In the genomic region with DNA sequence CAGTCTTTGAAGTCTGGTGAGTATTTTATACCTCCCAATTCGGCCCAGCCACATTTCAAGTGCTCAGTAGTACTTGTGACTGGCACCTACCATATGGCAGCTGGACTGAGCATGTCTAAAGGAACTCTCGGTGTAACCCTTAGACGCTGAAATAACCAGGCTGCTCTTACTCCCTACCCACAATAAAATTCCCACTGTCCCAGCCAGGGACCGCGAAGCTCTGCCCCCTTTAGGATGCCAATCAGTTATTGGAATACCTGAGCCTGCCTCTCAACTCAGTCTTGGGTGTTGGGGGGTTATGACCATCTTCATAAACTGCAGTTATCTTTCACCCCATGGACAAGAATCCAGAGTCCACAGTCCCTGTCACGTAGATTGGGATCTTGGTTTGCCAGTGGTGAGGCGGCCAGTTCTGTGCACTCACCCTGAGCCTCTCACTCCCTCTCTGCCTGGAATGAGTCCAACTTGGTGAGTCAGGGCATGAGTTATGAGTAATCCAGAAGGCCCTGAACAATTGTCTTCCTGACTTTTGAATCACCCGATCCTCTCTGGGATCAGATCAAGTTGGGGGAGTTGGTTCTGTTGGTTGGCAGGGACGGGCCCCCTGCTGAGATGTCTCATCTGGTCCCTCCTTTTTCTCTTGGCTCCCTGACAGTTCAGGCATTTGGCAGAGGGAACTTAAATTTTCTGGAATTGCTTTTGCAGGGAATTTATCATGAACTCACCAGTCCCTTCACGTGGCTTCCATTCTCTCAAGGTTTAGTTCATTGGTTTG, we compare ENCODE assay signal across 9 cellular contexts.
A peak's percentile ranks its signal among the peaks of the same experiment; 100 is the strongest.
DNase-seq lines count a peak whose midpoint lies in the region; ATAC-seq and TF ChIP-seq lines count a peak whose summit lies in the region.
"Had no signal": no experiment of that assay in that cellular context is flagged by ENCODE, and none has a peak within 500 bp of the region (broad histone marks: within the 10 kb centered on the region; RNA-seq: fewer than 3 reads in every experiment).

No MANE protein-coding gene starts in this region.

- H3F3A ChIP-seq in GM23338 (replicated peaks; ENCODE audit: low read depth) (no peaks in the 10 kb centered on the region), SK-N-SH (replicated peaks; ENCODE audit: insufficient read depth) (peaks cover 10% of the 10 kb centered on the region)

- H4K20me1 ChIP-seq in GM23338 (replicated peaks; ENCODE audit: insufficient read depth) (no peaks in the 10 kb centered on the region), SK-N-SH (ENCODE audit: insufficient read depth) (no peaks in the 10 kb centered on the region)

- POLR2A ChIA-PET in SK-N-SH (lab: Yijun Ruan, JAX), result no interaction called here

- H3K79me2 ChIP-seq in GM23338 (replicated peaks; ENCODE audit: insufficient read depth), result no peaks in the 10 kb centered on the region
- H3K79me2 ChIP-seq in SK-N-SH (ENCODE audit: insufficient read depth), result no peaks in the 10 kb centered on the region

- peaks cover 10% of the 10 kb centered on the region; the same call in 2 of the 3 replicates for H3K36me3 Mint-ChIP-seq in GM23338 (ENCODE audit: low read depth)
- H3K36me3 Mint-ChIP-seq: activated naive CD4-positive, alpha-beta T cell treated with anti-CD3 and anti-CD28 coated beads, Interleukin-2, amount 50 U/mL, for 24 hours had no signal

- H3K36me3 ChIP-seq in GM23338 (ENCODE audit: insufficient read depth) (no peaks in the 10 kb centered on the region), SK-N-SH (replicated peaks in 1 of 2; ENCODE audit: control insufficient read depth in 1 of 2, insufficient read depth in 2 of 2, low read length in 1 of 2) (no peaks in the 10 kb centered on the region)

- TF ChIP-seq EP300 in SK-N-SH (IDR thresholded peaks at IDR 0.05; ENCODE audit: borderline replicate concordance in 1 of 2, low read depth in 1 of 2, low read length in 1 of 2), result peak; percentile 47 to 97

- H2AFZ ChIP-seq in GM23338, result 0 out of 2 replicates have a peak overlapping the region, but pooled peaks have one; percentile 31
- H2AFZ ChIP-seq in SK-N-SH (ENCODE audit: low read depth), result no peak overlapping the region

- peaks cover 15% of the 10 kb centered on the region for H3K9me3 Mint-ChIP-seq in GM23338

- H3K4me1 Mint-ChIP-seq in GM23338, result peaks cover 14% of the 10 kb centered on the region
- H3K4me1 Mint-ChIP-seq: activated naive CD4-positive, alpha-beta T cell treated with anti-CD3 and anti-CD28 coated beads, Interleukin-2, amount 50 U/mL, for 24 hours had no signal

- 26% methylated on average over 10 of the region's 10 CpGs for WGBS in SK-N-SH (ENCODE audit: low lambda C conversion rate)

- CTCF ChIA-PET in SK-N-SH (lab: Yijun Ruan, JAX), result no interaction called here

- H3K4me3 ChIP-seq in GM23338, result no peak overlapping the region
- no peak overlapping the region for H3K4me3 ChIP-seq in SK-N-SH (ENCODE audit: low read depth in 2 of 2, low read length in 1 of 2)
- no peak overlapping the region for H3K4me3 ChIP-seq in retinal pigment epithelial cell (ENCODE audit: low read length)

- H3K9me2 ChIP-seq in GM23338 (ENCODE audit: insufficient read depth), result no peaks in the 10 kb centered on the region; the same call in 1 of the 2 replicates
- no peaks in the 10 kb centered on the region for H3K9me2 ChIP-seq in SK-N-SH

- no peak for TF ChIP-seq RAD21 in SK-N-SH (IDR thresholded peaks at IDR 0.05; ENCODE audit: low read length)

- peaks cover 7% of the 10 kb centered on the region for H3K27me3 Mint-ChIP-seq in GM23338 (ENCODE audit: insufficient read depth, low read depth, poor library complexity)
- H3K27me3 Mint-ChIP-seq: activated naive CD4-positive, alpha-beta T cell treated with anti-CD3 and anti-CD28 coated beads, Interleukin-2, amount 50 U/mL, for 24 hours had no signal

- peak; percentile 100 for DNase-seq in A172 (ENCODE audit: low spot score)
- DNase-seq in GM23338 (ENCODE audit: low spot score), result peak; percentile 17
- peak; percentile 65 for DNase-seq in SK-N-SH
- DNase-seq in glomerular endothelial cell (ENCODE audit: extremely low read depth, low read depth, low spot score), result peak; percentile 90
- DNase-seq in retinal pigment epithelial cell (ENCODE audit: low read depth), result peak; percentile 89
- DNase-seq in NCI-H187 (lab: John Stamatoyannopoulos, UW), result no peak

- H3K4me2 ChIP-seq in GM23338 (0 out of 2 replicates have a peak overlapping the region, but pooled peaks have one; percentile 50), SK-N-SH (peak overlapping the region; percentile 57)

- H3K27ac ChIP-seq in GM23338 (ENCODE audit: low read depth), result no peak overlapping the region
- peak overlapping the region; percentile 29 to 92; a peak in 3 of 4 replicates for H3K27ac ChIP-seq in SK-N-SH (ENCODE audit: low read depth in 2 of 2, low read length in 1 of 2)

- no peak overlapping the region for H3K27ac Mint-ChIP-seq in GM23338
- H3K27ac Mint-ChIP-seq: activated naive CD4-positive, alpha-beta T cell treated with anti-CD3 and anti-CD28 coated beads, Interleukin-2, amount 50 U/mL, for 24 hours had no signal

- H3K9ac ChIP-seq in SK-N-SH, result peak overlapping the region; percentile 21; the same call in 1 of the 2 replicates

- ATAC-seq in GM23338 (no peak), GM18520 (IDR thresholded peaks at IDR 0.05; ENCODE audit: unreplicated experiment) (no peak), GM21515 (IDR thresholded peaks at IDR 0.05; ENCODE audit: unreplicated experiment) (no peak)

- H3K4me1 ChIP-seq in GM23338 (ENCODE audit: insufficient read depth) (peaks cover 13% of the 10 kb centered on the region), SK-N-SH (ENCODE audit: control insufficient read depth in 1 of 2, insufficient read depth in 2 of 2, low read depth in 1 of 2, low read length in 1 of 2) (peaks cover 11 to 16% of the 10 kb centered on the region in 2 experiments; a peak in 2 of 4 replicates)

- TF ChIP-seq CTCF in GM23338 (conservative IDR thresholded peaks at IDR 0.05; ENCODE audit: low read depth in 2 of 2), result no peak
- peak; percentile 12; the same call in 1 of the 2 replicates for TF ChIP-seq CTCF in SK-N-SH (IDR thresholded peaks at IDR 0.05)
- TF ChIP-seq CTCF in retinal pigment epithelial cell (conservative IDR thresholded peaks at IDR 0.05; ENCODE audit: low read depth, low read length), result no peak

- H3K4me3 Mint-ChIP-seq in GM23338, result no peak overlapping the region
- H3K4me3 Mint-ChIP-seq: activated naive CD4-positive, alpha-beta T cell treated with anti-CD3 and anti-CD28 coated beads, Interleukin-2, amount 50 U/mL, for 24 hours had no signal

- H3K27me3 ChIP-seq in GM23338 (ENCODE audit: insufficient read depth), result no peaks in the 10 kb centered on the region
- no peaks in the 10 kb centered on the region for H3K27me3 ChIP-seq in SK-N-SH (ENCODE audit: insufficient read depth)

- no peaks in the 10 kb centered on the region for H3K9me3 ChIP-seq in SK-N-SH

TF ChIP-seq in GM23338, 12 proteins besides CTCF, POLR2A, EP300 and RAD21 (continues in another document):
- TF ChIP-seq EZH2phosphoT487 (IDR thresholded peaks at IDR 0.05; ENCODE audit: unreplicated experiment), result no peak
- TF ChIP-seq STAT1 (IDR thresholded peaks at IDR 0.05; ENCODE audit: unreplicated experiment), result no peak
- TF ChIP-seq, protein P1, sequence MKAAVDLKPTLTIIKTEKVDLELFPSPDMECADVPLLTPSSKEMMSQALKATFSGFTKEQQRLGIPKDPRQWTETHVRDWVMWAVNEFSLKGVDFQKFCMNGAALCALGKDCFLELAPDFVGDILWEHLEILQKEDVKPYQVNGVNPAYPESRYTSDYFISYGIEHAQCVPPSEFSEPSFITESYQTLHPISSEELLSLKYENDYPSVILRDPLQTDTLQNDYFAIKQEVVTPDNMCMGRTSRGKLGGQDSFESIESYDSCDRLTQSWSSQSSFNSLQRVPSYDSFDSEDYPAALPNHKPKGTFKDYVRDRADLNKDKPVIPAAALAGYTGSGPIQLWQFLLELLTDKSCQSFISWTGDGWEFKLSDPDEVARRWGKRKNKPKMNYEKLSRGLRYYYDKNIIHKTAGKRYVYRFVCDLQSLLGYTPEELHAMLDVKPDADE (IDR thresholded peaks at IDR 0.05), result no peak
- no peak for TF ChIP-seq JUNB (IDR thresholded peaks at IDR 0.05; ENCODE audit: unreplicated experiment)
- TF ChIP-seq EZH2 (IDR thresholded peaks at IDR 0.05; ENCODE audit: low read depth, unreplicated experiment), result no peak

TF ChIP-seq in SK-N-SH, 30 proteins besides CTCF, POLR2A, EP300 and RAD21 (continues in another document):
- TF ChIP-seq SMC3 (IDR thresholded peaks at IDR 0.05; ENCODE audit: low read depth, low read length), result no peak
- TF ChIP-seq, protein P2, sequence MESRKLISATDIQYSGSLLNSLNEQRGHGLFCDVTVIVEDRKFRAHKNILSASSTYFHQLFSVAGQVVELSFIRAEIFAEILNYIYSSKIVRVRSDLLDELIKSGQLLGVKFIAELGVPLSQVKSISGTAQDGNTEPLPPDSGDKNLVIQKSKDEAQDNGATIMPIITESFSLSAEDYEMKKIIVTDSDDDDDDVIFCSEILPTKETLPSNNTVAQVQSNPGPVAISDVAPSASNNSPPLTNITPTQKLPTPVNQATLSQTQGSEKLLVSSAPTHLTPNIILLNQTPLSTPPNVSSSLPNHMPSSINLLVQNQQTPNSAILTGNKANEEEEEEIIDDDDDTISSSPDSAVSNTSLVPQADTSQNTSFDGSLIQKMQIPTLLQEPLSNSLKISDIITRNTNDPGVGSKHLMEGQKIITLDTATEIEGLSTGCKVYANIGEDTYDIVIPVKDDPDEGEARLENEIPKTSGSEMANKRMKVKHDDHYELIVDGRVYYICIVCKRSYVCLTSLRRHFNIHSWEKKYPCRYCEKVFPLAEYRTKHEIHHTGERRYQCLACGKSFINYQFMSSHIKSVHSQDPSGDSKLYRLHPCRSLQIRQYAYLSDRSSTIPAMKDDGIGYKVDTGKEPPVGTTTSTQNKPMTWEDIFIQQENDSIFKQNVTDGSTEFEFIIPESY (IDR thresholded peaks at IDR 0.05; ENCODE audit: borderline replicate concordance, low read depth), result peak; percentile 87
- peak; percentile 100 for TF ChIP-seq NFIC (IDR thresholded peaks at IDR 0.05; ENCODE audit: borderline replicate concordance)
- TF ChIP-seq TAF1 (IDR thresholded peaks at IDR 0.05; ENCODE audit: borderline replicate concordance, low read depth, low read length), result no peak
- TF ChIP-seq TEAD4 (IDR thresholded peaks at IDR 0.05; ENCODE audit: borderline replicate concordance, insufficient read depth), result peak; percentile 84
- peak; percentile 84; the same call in 1 of the 2 replicates for TF ChIP-seq POLR2AphosphoS5 (IDR thresholded peaks at IDR 0.05; ENCODE audit: low read depth, low read length)
- TF ChIP-seq, protein P3, sequence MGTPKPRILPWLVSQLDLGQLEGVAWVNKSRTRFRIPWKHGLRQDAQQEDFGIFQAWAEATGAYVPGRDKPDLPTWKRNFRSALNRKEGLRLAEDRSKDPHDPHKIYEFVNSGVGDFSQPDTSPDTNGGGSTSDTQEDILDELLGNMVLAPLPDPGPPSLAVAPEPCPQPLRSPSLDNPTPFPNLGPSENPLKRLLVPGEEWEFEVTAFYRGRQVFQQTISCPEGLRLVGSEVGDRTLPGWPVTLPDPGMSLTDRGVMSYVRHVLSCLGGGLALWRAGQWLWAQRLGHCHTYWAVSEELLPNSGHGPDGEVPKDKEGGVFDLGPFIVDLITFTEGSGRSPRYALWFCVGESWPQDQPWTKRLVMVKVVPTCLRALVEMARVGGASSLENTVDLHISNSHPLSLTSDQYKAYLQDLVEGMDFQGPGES (IDR thresholded peaks at IDR 0.05; ENCODE audit: low read depth, low read length), result no peak
- TF ChIP-seq RCOR1 (IDR thresholded peaks at IDR 0.05; ENCODE audit: low read length), result no peak

Comparison
In these comparisons a context has a peak if more than half of its experiments do, and no peak if none do; other contexts are left out.
1. DNase-seq: peak in A172 (single experiment), GM23338 (single experiment), SK-N-SH (single experiment), glomerular endothelial cell (single experiment) and retinal pigment epithelial cell (single experiment); none in NCI-H187 (0 of 2).